In the genomic region with DNA sequence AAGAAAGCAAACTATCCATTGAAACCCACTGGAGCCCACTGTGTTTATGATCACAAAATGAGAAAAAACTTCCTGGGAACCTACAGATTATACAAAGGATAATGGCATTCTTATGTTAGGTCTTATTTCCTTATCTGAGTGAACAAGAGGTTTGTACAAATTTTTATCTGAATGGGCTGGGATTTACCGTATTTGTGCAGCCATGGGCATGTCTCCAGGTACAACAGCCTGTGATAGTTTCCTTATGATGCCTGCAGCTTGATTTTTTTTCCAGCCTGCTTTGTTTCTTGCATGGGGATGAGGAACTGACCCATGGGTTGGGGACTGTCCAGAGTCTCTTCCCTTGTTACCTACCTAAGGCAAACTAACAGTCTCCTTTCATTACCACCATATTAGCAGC, we compare ENCODE assay signal across 21 cellular contexts.
"Had no signal": no experiment of that assay in that cellular context is flagged by ENCODE, and none has a peak within 500 bp of the region (broad histone marks: within the 10 kb centered on the region; RNA-seq: fewer than 3 reads in every experiment).

No MANE protein-coding gene starts in this region.

- H3K9ac ChIP-seq: KMS-11 had no signal

- H3K27ac ChIP-seq: KMS-11, SJCRH30 had no signal

- H3K4me2 ChIP-seq: KMS-11 had no signal

- H3K36me3 ChIP-seq: SJCRH30 had no signal

- H3K9me3 ChIP-seq: SJCRH30 had no signal

- ATAC-seq: K562, SK-N-SH treated with all-trans-retinoic acid at 6 μM for 48 hours had no signal

- H3K4me3 ChIP-seq: K562, SJCRH30 had no signal

- H3K27me3 ChIP-seq: SJCRH30 had no signal

- H3K4me1 ChIP-seq: SJCRH30 had no signal

- FAIRE-seq: K562, RCC 7860 had no signal

- DNase-seq: Kasumi-1, MM.1S, NCI-H1092 treated with DMSO at 0.1 percent for 48 hours, NCI-H1436, NCI-H187, NCI-H2029, NCI-H2081 treated with DMSO at 0.1 percent for 48 hours, NCI-H2171, NCI-H226, NCI-H446, NCI-H510A, NCI-H524 treated with DMSO at 0.1 percent for 48 hours, NCI-H69, NCI-H774, RPMI8226, SHP77 treated with DMSO at 0.1 percent for 48 hours, SJCRH30 had no signal
